In genomic region chr13:63938851-63939250, GRCh38 we compare ENCODE assay signal across 17 cellular contexts.
"Had no signal": no experiment of that assay in that cellular context is flagged by ENCODE, and none has a peak within 500 bp of the region (broad histone marks: within the 10 kb centered on the region; RNA-seq: fewer than 3 reads in every experiment).

No MANE protein-coding gene starts in this region.

- DNase-seq: activated CD4-positive, alpha-beta T cell treated with anti-CD3 and anti-CD28 coated beads, Interleukin-2, amount 50 U/mL, for 1 hour; activated CD8-positive, alpha-beta memory T cell treated with anti-CD3 and anti-CD28 coated beads, Interleukin-2, amount 50 U/mL, for 48 hours; activated effector memory CD4-positive, alpha-beta T cell treated with Interleukin-2 at 50 U/mL for 16 hours; activated naive CD4-positive, alpha-beta T cell treated with anti-CD3 and anti-CD28 coated beads, Interleukin-2, amount 10 ng/mL, durations not matched to agents 7 days and 5 days; activated T-cell treated with anti-CD3 and anti-CD28 coated beads, Interleukin-2, amount 50 U/mL, for 48 hours; caudate nucleus; cortex of kidney; hippocampal formation; natural killer cell; right lobe of liver; small intestine; stimulated activated CD4-positive, alpha-beta T cell treated with anti-CD3 and anti-CD28 coated beads, Interleukin-4, amount 100 ng/mL, for 1 hour; T-helper 1 cell; T-helper 9 cell; upper lobe of right lung had no signal

- H3K36me3 Mint-ChIP-seq: activated naive CD4-positive, alpha-beta T cell treated with anti-CD3 and anti-CD28 coated beads, Interleukin-2, amount 10 ng/mL, durations not matched to agents 7 days and 5 days; stimulated activated memory B cell treated with anti-CD40 and anti-IgM and Interleukin-4, amounts not matched to agents 10 μg/mL and 1 μg/mL and 100 μg/mL, for 72 hours had no signal

- H3K27ac Mint-ChIP-seq: activated naive CD4-positive, alpha-beta T cell treated with anti-CD3 and anti-CD28 coated beads, Interleukin-2, amount 10 ng/mL, durations not matched to agents 7 days and 5 days; natural killer cell; stimulated activated memory B cell treated with anti-CD40 and anti-IgM and Interleukin-4, amounts not matched to agents 10 μg/mL and 1 μg/mL and 100 μg/mL, for 72 hours had no signal

- ATAC-seq: esophagus mucosa; natural killer cell; right lobe of liver; stimulated activated memory B cell treated with anti-CD40 and anti-IgM and Interleukin-4, amounts not matched to agents 10 μg/mL and 1 μg/mL and 100 μg/mL, for 72 hours; upper lobe of right lung had no signal

- H3K4me1 Mint-ChIP-seq: activated naive CD4-positive, alpha-beta T cell treated with anti-CD3 and anti-CD28 coated beads, Interleukin-2, amount 10 ng/mL, durations not matched to agents 7 days and 5 days; natural killer cell; stimulated activated memory B cell treated with anti-CD40 and anti-IgM and Interleukin-4, amounts not matched to agents 10 μg/mL and 1 μg/mL and 100 μg/mL, for 72 hours had no signal

- H3K4me3 Mint-ChIP-seq: activated naive CD4-positive, alpha-beta T cell treated with anti-CD3 and anti-CD28 coated beads, Interleukin-2, amount 10 ng/mL, durations not matched to agents 7 days and 5 days; natural killer cell; stimulated activated memory B cell treated with anti-CD40 and anti-IgM and Interleukin-4, amounts not matched to agents 10 μg/mL and 1 μg/mL and 100 μg/mL, for 72 hours had no signal

- H3K27me3 Mint-ChIP-seq: activated naive CD4-positive, alpha-beta T cell treated with anti-CD3 and anti-CD28 coated beads, Interleukin-2, amount 10 ng/mL, durations not matched to agents 7 days and 5 days; stimulated activated memory B cell treated with anti-CD40 and anti-IgM and Interleukin-4, amounts not matched to agents 10 μg/mL and 1 μg/mL and 100 μg/mL, for 72 hours had no signal
